10 cellular contexts compared by ENCODE assay signal in the genomic region with DNA sequence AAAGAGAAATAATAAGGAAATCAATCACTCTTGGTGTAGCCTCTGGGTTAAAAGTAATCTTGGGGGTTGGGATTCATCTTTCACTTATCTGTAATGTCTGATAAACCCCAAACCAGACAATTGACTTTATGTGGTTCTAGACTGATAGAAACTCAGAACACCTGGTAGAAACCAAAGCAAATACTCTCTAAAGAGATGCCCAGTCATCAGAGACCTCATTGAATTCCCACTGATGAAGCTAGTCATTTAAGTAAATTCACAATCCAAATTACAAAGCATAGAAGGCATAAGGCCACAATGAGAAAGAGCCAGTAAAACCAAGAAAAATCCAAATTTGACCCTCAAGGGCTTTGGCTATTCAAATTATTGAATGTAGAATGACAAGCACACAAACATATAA.
DNase-seq lines count a peak whose midpoint lies in the region; ATAC-seq lines count a peak whose summit lies in the region.
"Had no signal": no experiment of that assay in that cellular context is flagged by ENCODE, and none has a peak within 500 bp of the region (broad histone marks: within the 10 kb centered on the region; RNA-seq: fewer than 3 reads in every experiment).

No MANE protein-coding gene starts in this region.

- DNase-seq in NCI-H2227 (lab: John Stamatoyannopoulos, UW; ENCODE audit: unreplicated experiment) (no peak), ureter (ENCODE audit: low spot score) (no peak), NOMO-1 treated with dmso at 0.1 percent for 144 hours (lab: John Stamatoyannopoulos, UW; ENCODE audit: unreplicated experiment) (no peak), RPMI8226 (no peak)
- DNase-seq: activated CD4-positive, alpha-beta memory T cell treated with anti-CD3 and anti-CD28 coated beads, Interleukin-2, amount 10 ng/mL, durations not matched to agents 7 days and 5 days; immature natural killer cell had no signal

- peak; percentile 61 for ATAC-seq in GM18498 (IDR thresholded peaks at IDR 0.05; ENCODE audit: unreplicated experiment)
- ATAC-seq in GM19395 (IDR thresholded peaks at IDR 0.05; ENCODE audit: unreplicated experiment): peak; percentile 76
- ATAC-seq in HG02623 (IDR thresholded peaks at IDR 0.05; ENCODE audit: unreplicated experiment): peak; percentile 55
- peak; percentile 58 for ATAC-seq in HG03378 (IDR thresholded peaks at IDR 0.05; ENCODE audit: unreplicated experiment)
